In the genomic region with DNA sequence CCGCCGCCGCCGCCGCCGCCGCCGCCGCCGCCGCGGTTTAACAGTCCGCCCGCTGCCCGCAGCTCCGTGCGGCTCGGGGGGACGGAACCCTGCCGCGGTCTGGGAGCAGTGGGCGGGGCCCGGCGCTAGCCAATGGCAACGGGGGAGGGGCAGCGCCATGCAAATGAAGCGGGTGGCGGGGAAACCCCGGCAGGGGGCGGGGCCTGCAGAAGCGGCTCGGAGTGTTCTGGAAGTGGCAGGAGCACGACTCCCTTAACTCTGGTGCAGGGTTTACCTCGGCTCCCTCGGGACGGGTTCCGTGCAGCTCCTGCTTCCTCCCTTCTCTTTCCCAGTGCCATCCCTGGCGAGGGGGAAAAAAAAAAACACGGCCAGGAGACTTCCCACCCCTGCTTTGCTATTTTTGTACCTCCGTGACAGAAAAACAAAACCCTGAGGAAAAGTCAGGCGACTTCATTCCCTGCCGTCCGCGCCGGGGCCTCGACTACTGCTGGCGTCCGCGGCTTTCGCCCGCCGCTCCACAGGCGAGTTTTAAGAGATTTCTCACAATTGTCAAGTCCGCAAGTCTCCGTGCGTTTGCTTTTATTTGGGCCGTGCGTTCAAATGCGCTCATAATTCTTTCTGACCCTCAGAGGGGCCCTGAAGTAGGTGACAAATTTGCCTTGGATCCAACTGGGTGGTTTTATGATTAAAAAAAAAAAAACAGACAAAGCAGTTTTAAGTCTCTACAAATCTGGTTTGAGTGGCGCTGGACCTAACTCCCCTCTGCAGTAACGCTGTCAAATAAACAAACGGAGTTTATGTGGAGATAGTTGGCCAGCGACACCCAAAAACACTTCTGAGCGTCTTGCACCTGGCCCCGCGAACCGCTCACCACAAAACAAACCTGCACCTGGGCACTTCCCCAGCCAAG, we compare ENCODE assay signal across 1 cellular context.
TF ChIP-seq lines count a peak whose summit lies in the region.

A gene with protein sequence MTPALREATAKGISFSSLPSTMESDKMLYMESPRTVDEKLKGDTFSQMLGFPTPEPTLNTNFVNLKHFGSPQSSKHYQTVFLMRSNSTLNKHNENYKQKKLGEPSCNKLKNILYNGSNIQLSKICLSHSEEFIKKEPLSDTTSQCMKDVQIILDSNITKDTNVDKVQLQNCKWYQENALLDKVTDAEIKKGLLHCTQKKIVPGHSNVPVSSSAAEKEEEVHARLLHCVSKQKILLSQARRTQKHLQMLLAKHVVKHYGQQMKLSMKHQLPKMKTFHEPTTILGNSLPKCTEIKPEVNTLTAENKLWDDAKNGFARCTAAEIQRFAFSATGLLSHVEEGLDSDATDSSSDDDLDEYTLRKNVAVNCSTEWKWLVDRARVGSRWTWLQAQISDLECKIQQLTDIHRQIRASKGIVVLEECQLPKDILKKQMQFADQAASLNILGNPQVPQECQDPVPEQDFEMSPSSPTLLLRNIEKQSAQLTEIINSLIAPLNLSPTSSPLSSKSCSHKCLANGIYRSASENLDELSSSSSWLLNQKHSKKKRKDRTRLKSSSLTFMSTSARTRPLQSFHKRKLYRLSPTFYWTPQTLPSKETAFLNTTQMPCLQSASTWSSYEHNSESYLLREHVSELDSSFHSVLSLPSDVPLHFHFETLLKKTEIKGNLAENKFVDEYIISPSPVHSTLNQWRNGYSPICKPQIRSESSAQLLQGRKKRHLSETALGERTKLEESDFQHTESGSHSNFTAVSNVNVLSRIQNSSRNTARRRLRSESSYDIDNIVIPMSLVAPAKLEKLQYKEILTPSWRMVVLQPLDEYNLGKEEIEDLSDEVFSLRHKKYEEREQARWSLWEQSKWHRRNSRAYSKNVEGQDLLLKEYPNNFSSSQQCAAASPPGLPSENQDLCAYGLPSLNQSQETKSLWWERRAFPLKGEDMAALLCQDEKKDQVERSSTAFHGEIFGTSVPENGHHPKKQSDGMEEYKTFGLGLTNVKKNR (minus strand): TSS at position 101 of the 910 bp plus-strand sequence. CDS start 16,827 bp downstream, outside the sequence.

TF ChIP-seq in HepG2, 621 proteins besides CTCF, POLR2A, EP300 and RAD21 (continued from another document and continues in another):
- TF ChIP-seq, protein P1, sequence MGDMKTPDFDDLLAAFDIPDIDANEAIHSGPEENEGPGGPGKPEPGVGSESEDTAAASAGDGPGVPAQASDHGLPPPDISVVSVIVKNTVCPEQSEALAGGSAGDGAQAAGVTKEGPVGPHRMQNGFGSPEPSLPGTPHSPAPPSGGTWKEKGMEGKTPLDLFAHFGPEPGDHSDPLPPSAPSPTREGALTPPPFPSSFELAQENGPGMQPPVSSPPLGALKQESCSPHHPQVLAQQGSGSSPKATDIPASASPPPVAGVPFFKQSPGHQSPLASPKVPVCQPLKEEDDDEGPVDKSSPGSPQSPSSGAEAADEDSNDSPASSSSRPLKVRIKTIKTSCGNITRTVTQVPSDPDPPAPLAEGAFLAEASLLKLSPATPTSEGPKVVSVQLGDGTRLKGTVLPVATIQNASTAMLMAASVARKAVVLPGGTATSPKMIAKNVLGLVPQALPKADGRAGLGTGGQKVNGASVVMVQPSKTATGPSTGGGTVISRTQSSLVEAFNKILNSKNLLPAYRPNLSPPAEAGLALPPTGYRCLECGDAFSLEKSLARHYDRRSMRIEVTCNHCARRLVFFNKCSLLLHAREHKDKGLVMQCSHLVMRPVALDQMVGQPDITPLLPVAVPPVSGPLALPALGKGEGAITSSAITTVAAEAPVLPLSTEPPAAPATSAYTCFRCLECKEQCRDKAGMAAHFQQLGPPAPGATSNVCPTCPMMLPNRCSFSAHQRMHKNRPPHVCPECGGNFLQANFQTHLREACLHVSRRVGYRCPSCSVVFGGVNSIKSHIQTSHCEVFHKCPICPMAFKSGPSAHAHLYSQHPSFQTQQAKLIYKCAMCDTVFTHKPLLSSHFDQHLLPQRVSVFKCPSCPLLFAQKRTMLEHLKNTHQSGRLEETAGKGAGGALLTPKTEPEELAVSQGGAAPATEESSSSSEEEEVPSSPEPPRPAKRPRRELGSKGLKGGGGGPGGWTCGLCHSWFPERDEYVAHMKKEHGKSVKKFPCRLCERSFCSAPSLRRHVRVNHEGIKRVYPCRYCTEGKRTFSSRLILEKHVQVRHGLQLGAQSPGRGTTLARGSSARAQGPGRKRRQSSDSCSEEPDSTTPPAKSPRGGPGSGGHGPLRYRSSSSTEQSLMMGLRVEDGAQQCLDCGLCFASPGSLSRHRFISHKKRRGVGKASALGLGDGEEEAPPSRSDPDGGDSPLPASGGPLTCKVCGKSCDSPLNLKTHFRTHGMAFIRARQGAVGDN (CRISPR knock-in tag; IDR thresholded peaks at IDR 0.05): peak; percentile 98
- TF ChIP-seq ZNF878 (CRISPR knock-in tag; IDR thresholded peaks at IDR 0.05): peak; percentile 89; the same call in 1 of the 2 replicates
- TF ChIP-seq, protein P2, sequence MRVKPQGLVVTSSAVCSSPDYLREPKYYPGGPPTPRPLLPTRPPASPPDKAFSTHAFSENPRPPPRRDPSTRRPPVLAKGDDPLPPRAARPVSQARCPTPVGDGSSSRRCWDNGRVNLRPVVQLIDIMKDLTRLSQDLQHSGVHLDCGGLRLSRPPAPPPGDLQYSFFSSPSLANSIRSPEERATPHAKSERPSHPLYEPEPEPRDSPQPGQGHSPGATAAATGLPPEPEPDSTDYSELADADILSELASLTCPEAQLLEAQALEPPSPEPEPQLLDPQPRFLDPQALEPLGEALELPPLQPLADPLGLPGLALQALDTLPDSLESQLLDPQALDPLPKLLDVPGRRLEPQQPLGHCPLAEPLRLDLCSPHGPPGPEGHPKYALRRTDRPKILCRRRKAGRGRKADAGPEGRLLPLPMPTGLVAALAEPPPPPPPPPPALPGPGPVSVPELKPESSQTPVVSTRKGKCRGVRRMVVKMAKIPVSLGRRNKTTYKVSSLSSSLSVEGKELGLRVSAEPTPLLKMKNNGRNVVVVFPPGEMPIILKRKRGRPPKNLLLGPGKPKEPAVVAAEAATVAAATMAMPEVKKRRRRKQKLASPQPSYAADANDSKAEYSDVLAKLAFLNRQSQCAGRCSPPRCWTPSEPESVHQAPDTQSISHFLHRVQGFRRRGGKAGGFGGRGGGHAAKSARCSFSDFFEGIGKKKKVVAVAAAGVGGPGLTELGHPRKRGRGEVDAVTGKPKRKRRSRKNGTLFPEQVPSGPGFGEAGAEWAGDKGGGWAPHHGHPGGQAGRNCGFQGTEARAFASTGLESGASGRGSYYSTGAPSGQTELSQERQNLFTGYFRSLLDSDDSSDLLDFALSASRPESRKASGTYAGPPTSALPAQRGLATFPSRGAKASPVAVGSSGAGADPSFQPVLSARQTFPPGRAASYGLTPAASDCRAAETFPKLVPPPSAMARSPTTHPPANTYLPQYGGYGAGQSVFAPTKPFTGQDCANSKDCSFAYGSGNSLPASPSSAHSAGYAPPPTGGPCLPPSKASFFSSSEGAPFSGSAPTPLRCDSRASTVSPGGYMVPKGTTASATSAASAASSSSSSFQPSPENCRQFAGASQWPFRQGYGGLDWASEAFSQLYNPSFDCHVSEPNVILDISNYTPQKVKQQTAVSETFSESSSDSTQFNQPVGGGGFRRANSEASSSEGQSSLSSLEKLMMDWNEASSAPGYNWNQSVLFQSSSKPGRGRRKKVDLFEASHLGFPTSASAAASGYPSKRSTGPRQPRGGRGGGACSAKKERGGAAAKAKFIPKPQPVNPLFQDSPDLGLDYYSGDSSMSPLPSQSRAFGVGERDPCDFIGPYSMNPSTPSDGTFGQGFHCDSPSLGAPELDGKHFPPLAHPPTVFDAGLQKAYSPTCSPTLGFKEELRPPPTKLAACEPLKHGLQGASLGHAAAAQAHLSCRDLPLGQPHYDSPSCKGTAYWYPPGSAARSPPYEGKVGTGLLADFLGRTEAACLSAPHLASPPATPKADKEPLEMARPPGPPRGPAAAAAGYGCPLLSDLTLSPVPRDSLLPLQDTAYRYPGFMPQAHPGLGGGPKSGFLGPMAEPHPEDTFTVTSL (CRISPR knock-in tag; IDR thresholded peaks at IDR 0.05; ENCODE audit: borderline replicate concordance): 0 out of 2 replicates have a peak, but pooled peaks have one; percentile 25
- TF ChIP-seq REL (CRISPR knock-in tag; conservative IDR thresholded peaks at IDR 0.05): 0 out of 2 replicates have a peak, but pooled peaks have one; percentile 41
- TF ChIP-seq ZSCAN9 (CRISPR knock-in tag; IDR thresholded peaks at IDR 0.05; ENCODE audit: borderline replicate concordance): peak; percentile 72
- no peak for TF ChIP-seq NR2F6 (IDR thresholded peaks at IDR 0.05)
- TF ChIP-seq NR2F6 (CRISPR knock-in tag; IDR thresholded peaks at IDR 0.05): peak; percentile 25; the same call in 1 of the 2 replicates
- TF ChIP-seq ZNF329 (CRISPR knock-in tag; IDR thresholded peaks at IDR 0.05; ENCODE audit: low read depth): 0 out of 2 replicates have a peak, but pooled peaks have one; percentile 51
- TF ChIP-seq ISX (CRISPR knock-in tag; conservative IDR thresholded peaks at IDR 0.05): no peak
- TF ChIP-seq, protein P3, sequence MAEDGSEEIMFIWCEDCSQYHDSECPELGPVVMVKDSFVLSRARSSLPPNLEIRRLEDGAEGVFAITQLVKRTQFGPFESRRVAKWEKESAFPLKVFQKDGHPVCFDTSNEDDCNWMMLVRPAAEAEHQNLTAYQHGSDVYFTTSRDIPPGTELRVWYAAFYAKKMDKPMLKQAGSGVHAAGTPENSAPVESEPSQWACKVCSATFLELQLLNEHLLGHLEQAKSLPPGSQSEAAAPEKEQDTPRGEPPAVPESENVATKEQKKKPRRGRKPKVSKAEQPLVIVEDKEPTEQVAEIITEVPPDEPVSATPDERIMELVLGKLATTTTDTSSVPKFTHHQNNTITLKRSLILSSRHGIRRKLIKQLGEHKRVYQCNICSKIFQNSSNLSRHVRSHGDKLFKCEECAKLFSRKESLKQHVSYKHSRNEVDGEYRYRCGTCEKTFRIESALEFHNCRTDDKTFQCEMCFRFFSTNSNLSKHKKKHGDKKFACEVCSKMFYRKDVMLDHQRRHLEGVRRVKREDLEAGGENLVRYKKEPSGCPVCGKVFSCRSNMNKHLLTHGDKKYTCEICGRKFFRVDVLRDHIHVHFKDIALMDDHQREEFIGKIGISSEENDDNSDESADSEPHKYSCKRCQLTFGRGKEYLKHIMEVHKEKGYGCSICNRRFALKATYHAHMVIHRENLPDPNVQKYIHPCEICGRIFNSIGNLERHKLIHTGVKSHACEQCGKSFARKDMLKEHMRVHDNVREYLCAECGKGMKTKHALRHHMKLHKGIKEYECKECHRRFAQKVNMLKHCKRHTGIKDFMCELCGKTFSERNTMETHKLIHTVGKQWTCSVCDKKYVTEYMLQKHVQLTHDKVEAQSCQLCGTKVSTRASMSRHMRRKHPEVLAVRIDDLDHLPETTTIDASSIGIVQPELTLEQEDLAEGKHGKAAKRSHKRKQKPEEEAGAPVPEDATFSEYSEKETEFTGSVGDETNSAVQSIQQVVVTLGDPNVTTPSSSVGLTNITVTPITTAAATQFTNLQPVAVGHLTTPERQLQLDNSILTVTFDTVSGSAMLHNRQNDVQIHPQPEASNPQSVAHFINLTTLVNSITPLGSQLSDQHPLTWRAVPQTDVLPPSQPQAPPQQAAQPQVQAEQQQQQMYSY (CRISPR knock-in tag; IDR thresholded peaks at IDR 0.05): peak; percentile 96
- TF ChIP-seq ZSCAN30 (CRISPR knock-in tag; IDR thresholded peaks at IDR 0.05): peak; percentile 78; the same call in 1 of the 2 replicates
- no peak for TF ChIP-seq ZNF570 (CRISPR knock-in tag; IDR thresholded peaks at IDR 0.05; ENCODE audit: borderline replicate concordance)
- TF ChIP-seq ZNF781 (CRISPR knock-in tag; IDR thresholded peaks at IDR 0.05; ENCODE audit: borderline replicate concordance, not compliant biosample characterization): peak; percentile 49
- TF ChIP-seq TBX2 (CRISPR knock-in tag; IDR thresholded peaks at IDR 0.05; ENCODE audit: borderline replicate concordance): peak; percentile 61; the same call in 1 of the 2 replicates
- peak; percentile 97 for TF ChIP-seq FOXC1 (CRISPR knock-in tag; IDR thresholded peaks at IDR 0.05; ENCODE audit: borderline replicate concordance)
- peak; percentile 53; the same call in 1 of the 2 replicates for TF ChIP-seq POGZ (CRISPR knock-in tag; IDR thresholded peaks at IDR 0.05)
- TF ChIP-seq, protein P4, sequence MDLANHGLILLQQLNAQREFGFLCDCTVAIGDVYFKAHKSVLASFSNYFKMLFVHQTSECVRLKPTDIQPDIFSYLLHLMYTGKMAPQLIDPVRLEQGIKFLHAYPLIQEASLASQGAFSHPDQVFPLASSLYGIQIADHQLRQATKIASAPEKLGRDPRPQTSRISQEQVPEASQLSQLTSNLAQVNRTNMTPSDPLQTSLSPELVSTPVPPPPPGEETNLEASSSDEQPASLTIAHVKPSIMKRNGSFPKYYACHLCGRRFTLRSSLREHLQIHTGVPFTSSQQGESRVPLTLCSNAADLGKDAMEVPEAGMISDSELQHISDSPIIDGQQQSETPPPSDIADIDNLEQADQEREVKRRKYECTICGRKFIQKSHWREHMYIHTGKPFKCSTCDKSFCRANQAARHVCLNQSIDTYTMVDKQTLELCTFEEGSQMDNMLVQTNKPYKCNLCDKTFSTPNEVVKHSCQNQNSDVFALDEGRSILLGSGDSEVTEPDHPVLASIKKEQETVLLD (CRISPR knock-in tag; IDR thresholded peaks at IDR 0.05; ENCODE audit: low read depth): peak; percentile 85
- peak; percentile 53; the same call in 1 of the 2 replicates for TF ChIP-seq SP5 (CRISPR knock-in tag; IDR thresholded peaks at IDR 0.05; ENCODE audit: borderline replicate concordance, low read depth)
- TF ChIP-seq, protein P5, sequence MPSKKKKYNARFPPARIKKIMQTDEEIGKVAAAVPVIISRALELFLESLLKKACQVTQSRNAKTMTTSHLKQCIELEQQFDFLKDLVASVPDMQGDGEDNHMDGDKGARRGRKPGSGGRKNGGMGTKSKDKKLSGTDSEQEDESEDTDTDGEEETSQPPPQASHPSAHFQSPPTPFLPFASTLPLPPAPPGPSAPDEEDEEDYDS (CRISPR knock-in tag; IDR thresholded peaks at IDR 0.05): peak; percentile 88
- TF ChIP-seq ZEB1 (IDR thresholded peaks at IDR 0.05; ENCODE audit: insufficient replicate concordance, low read depth): peak; percentile 72
- peak; percentile 88; the same call in 1 of the 2 replicates for TF ChIP-seq ZNF773 (CRISPR knock-in tag; IDR thresholded peaks at IDR 0.05; ENCODE audit: borderline replicate concordance)
- no peak for TF ChIP-seq MYC (CRISPR knock-in tag; IDR thresholded peaks at IDR 0.05; ENCODE audit: borderline replicate concordance)
- 0 out of 2 replicates have a peak, but pooled peaks have one; percentile 32 for TF ChIP-seq ZNF766 (CRISPR knock-in tag; IDR thresholded peaks at IDR 0.05; ENCODE audit: borderline replicate concordance)
- TF ChIP-seq ZBTB7A (CRISPR knock-in tag; IDR thresholded peaks at IDR 0.05): no peak
- peak; percentile 35; the same call in 1 of the 2 replicates for TF ChIP-seq KMT2A (CRISPR knock-in tag; IDR thresholded peaks at IDR 0.05)
- peak; percentile 77; the same call in 1 of the 2 replicates for TF ChIP-seq ZNF232 (CRISPR knock-in tag; IDR thresholded peaks at IDR 0.05; ENCODE audit: borderline replicate concordance)
- TF ChIP-seq, protein P6, sequence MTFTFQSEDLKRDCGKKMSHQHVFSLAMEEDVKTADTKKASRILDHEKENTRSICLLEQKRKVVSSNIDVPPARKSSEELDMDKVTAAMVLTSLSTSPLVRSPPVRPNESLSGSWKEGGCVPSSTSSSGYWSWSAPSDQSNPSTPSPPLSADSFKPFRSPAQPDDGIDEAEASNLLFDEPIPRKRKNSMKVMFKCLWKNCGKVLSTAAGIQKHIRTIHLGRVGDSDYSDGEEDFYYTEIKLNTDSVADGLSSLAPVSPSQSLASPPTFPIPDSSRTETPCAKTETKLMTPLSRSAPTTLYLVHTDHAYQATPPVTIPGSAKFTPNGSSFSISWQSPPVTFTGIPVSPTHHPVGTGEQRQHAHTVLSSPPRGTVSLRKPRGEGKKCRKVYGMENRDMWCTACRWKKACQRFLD (CRISPR knock-in tag; IDR thresholded peaks at IDR 0.05; ENCODE audit: borderline replicate concordance): 0 out of 2 replicates have a peak, but pooled peaks have one; percentile 72
- TF ChIP-seq ZNF777 (CRISPR knock-in tag; IDR thresholded peaks at IDR 0.05): peak; percentile 89
- TF ChIP-seq POLR2AphosphoS2 (IDR thresholded peaks at IDR 0.05; ENCODE audit: low read depth, low read length): no peak
